Comparison of ENCODE assay signal across 10 cellular contexts in the genomic region with DNA sequence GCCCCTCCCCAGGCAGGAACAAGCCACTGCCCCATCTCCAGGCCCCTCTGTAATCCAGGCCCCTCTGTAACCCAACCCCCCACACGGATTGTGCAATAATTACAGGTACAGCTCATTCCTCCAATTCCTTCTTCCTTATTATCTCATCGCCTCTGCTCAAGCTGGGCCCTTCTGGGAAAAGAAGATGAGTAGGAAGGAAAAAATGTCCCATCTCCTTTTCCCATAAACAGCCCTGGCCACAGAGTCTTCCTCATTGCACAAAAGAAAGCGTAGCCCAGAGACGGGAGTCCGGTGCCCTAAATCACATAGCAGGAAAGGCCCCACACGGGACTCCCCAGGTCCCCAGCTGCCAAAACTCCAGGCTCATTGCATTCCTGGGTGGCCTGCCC. TPM values are rescaled to one million over a fixed set of nuclear protein-coding genes. Genes with fewer than 3 reads are reported as not detected.
DNase-seq lines count a peak whose midpoint lies in the region; ATAC-seq and TF ChIP-seq lines count a peak whose summit lies in the region.
"Had no signal": no experiment of that assay in that cellular context is flagged by ENCODE, and none has a peak within 500 bp of the region (broad histone marks: within the 10 kb centered on the region; RNA-seq: fewer than 3 reads in every experiment).

No MANE protein-coding gene starts in this region.

- no peak for TF ChIP-seq CTCF in esophagus muscularis mucosa (IDR thresholded peaks at IDR 0.05)

- H3K36me3 ChIP-seq in iPS-20b (ENCODE audit: insufficient read depth, low read depth, low read length) (no peaks in the 10 kb centered on the region), thymus (ENCODE audit: control insufficient read depth, insufficient read depth) (no peaks in the 10 kb centered on the region), esophagus muscularis mucosa (no peaks in the 10 kb centered on the region)

- no peak for TF ChIP-seq EP300 in esophagus muscularis mucosa (IDR thresholded peaks at IDR 0.05)

- WGBS in adipose tissue, 3 donors = 44 to 64% (median 48%) methylated on average over 6 of the region's 6 CpGs
- WGBS in thymus = 90% methylated on average over 6 of the region's 6 CpGs
- 73% methylated on average over 6 of the region's 6 CpGs for WGBS in esophagus muscularis mucosa

- peaks cover 4% of the 10 kb centered on the region; the same call in 1 of the 2 replicates for H3K4me1 ChIP-seq in iPS-20b (ENCODE audit: insufficient read depth, low read length)
- peaks cover 3% of the 10 kb centered on the region for H3K4me1 ChIP-seq in thymus (ENCODE audit: control insufficient read depth, insufficient read depth, low read length)
- H3K4me1 ChIP-seq in esophagus muscularis mucosa = peaks cover 4 to 6% (median 5%) of the 10 kb centered on the region in 4 donors
- H3K4me1 ChIP-seq: parathyroid adenoma had no signal

- no peak for TF ChIP-seq POLR2A in esophagus muscularis mucosa (IDR thresholded peaks at IDR 0.05; ENCODE audit: low read depth)

- H3K27ac ChIP-seq in adipose tissue (ENCODE audit: low read depth, low read length) (peak overlapping the region; percentile 35), iPS-20b (ENCODE audit: low read length) (no peak overlapping the region), thymus (ENCODE audit: low read depth) (peak overlapping the region; percentile 33), esophagus muscularis mucosa (replicated peaks in 1 of 4) (no peak overlapping the region)
- H3K27ac ChIP-seq: parathyroid adenoma had no signal

- no peaks in the 10 kb centered on the region for H3K27me3 ChIP-seq in iPS-20b (ENCODE audit: insufficient read depth, low read length)
- no peaks in the 10 kb centered on the region for H3K27me3 ChIP-seq in thymus (ENCODE audit: control insufficient read depth, insufficient read depth)
- H3K27me3 ChIP-seq in esophagus muscularis mucosa = peaks cover 0 to 48% (median 7%) of the 10 kb centered on the region in 4 donors

- ATAC-seq in stimulated activated naive CD8-positive, alpha-beta T cell treated with anti-CD3 and anti-CD28 coated beads, Interleukin-15, Interleukin-2, amounts not matched to agents 100 U/mL and 50 U/mL, for 24 hours = no peak

- H3K9me3 ChIP-seq in iPS-20b (ENCODE audit: insufficient read depth, low read depth, low read length) = no peaks in the 10 kb centered on the region
- H3K9me3 ChIP-seq in thymus (ENCODE audit: control insufficient read depth) = no peaks in the 10 kb centered on the region
- H3K9me3 ChIP-seq in esophagus muscularis mucosa = no peaks in the 10 kb centered on the region

- no peak overlapping the region for H3K4me3 ChIP-seq in iPS-20b (ENCODE audit: low read length)
- H3K4me3 ChIP-seq in thymus (ENCODE audit: low read length) = no peak overlapping the region
- no peak overlapping the region for H3K4me3 ChIP-seq in esophagus muscularis mucosa

- intact Hi-C loops in esophagus muscularis mucosa (cut with DNase I) = loop anchor here (2.0 to 5.0 kb wide), 2 partner anchors 206 to 310 kb away; a partner anchor contains a TSS

- H3K9ac ChIP-seq in iPS-20b (ENCODE audit: low read depth, low read length) = peak overlapping the region; percentile 9; the same call in 1 of the 2 replicates
- H3K9ac ChIP-seq: parathyroid adenoma had no signal

- DNase-seq in HPDE6-E6E7 (ENCODE audit: extremely low spot score) (peak; percentile 72), esophagus muscularis mucosa (ENCODE audit: extremely low spot score) (no peak)
- no peak for DNase-seq in stimulated activated naive CD8-positive, alpha-beta T cell treated with anti-CD3 and anti-CD28 coated beads, Interleukin-15, Interleukin-2, amounts not matched to agents 100 U/mL and 50 U/mL, for 24 hours
- no peak for DNase-seq in stimulated activated naive CD4-positive, alpha-beta T cell (lab: John Stamatoyannopoulos, UW)
- DNase-seq: activated CD8-positive, alpha-beta memory T cell treated with anti-CD3 and anti-CD28 coated beads for 24 hours; NCI-H2081 had no signal

RNA-seq across cellular contexts. Expression of a gene that starts 3.6 kb away (rescaled TPM):
- not detected for polyA plus RNA-seq in adipose tissue
- polyA plus RNA-seq in thymus = not detected
- not detected for total RNA-seq in esophagus muscularis mucosa

RNA-seq across cellular contexts. Expression of a gene that starts 9.7 kb away (rescaled TPM):
- polyA plus RNA-seq in adipose tissue = 100 to 1,000 TPM in 2 of 3 donors, 10 to 100 TPM in 1; 45.3 to 236 (median 125) TPM
- polyA plus RNA-seq in thymus = 100 TPM
- 10 to 100 TPM; 33.2 to 95.8 (median 73.9) TPM for total RNA-seq in esophagus muscularis mucosa

Comparison
In these comparisons a context has a peak if more than half of its experiments do, and no peak if none do; other contexts are left out.
1. H3K27ac ChIP-seq: peak in adipose tissue (single experiment) and thymus (single experiment); none in iPS-20b (single experiment) and esophagus muscularis mucosa (0 of 4).